In the genomic region with DNA sequence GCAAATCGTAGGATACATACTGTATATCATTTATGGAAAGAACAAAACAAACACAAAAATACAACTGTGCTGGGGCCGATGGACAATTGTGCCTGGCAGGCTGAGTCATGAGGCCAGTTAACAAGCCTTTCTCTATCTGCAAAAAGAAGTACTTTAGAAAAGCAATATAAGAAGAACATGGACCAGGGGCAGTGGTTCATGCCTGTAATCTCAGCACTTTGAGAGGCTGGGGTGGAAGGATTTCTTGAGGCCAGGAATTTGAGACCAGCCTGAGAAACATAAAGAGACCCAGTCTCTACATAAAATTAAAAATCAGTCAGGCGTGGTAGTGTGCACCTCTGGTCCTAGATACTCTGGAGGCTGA, we compare ENCODE assay signal across 8 cellular contexts. TPM values are rescaled to one million over a fixed set of nuclear protein-coding genes. Genes with fewer than 3 reads are reported as not detected.
A peak's percentile ranks its signal among the peaks of the same experiment; 100 is the strongest.
DNase-seq lines count a peak whose midpoint lies in the region; ATAC-seq and TF ChIP-seq lines count a peak whose summit lies in the region.

No MANE protein-coding gene starts in this region.

- no peaks in the 10 kb centered on the region for H3K36me3 ChIP-seq in left lung
- no peaks in the 10 kb centered on the region for H3K36me3 ChIP-seq in thyroid gland

- H3K4me3 ChIP-seq in left lung (no peak overlapping the region), thyroid gland (replicated peaks in 1 of 3) (no peak overlapping the region)

- TF ChIP-seq POLR2A in thyroid gland (IDR thresholded peaks at IDR 0.05), result no peak

- H3K4me3 Mint-ChIP-seq in activated naive CD8-positive, alpha-beta T cell, result peak overlapping the region; percentile 59

- intact Hi-C loops in left lung (cut with DNase I) (no loop called here), thyroid gland (cut with DNase I) (no loop called here)

- H3K27ac Mint-ChIP-seq in activated naive CD8-positive, alpha-beta T cell, result peak overlapping the region; percentile 90

- no peaks in the 10 kb centered on the region for H3K36me3 Mint-ChIP-seq in activated naive CD8-positive, alpha-beta T cell

- H3K27ac ChIP-seq in left lung (peak overlapping the region; percentile 81 to 83), thyroid gland (peak overlapping the region; percentile 86 to 90 (median 88))

- H3K27me3 ChIP-seq in left lung (no peaks in the 10 kb centered on the region), thyroid gland (no peaks in the 10 kb centered on the region)

- 47 to 50% methylated on average over 3 of the region's 3 CpGs for WGBS in thyroid gland, 2 donors

- peaks cover 75% of the 10 kb centered on the region for H3K4me1 Mint-ChIP-seq in activated naive CD8-positive, alpha-beta T cell (ENCODE audit: low read depth)

- ATAC-seq in left lung (peak; percentile 29), HG02885 (IDR thresholded peaks at IDR 0.05; ENCODE audit: poor library complexity, unreplicated experiment) (no peak), HG02588 (IDR thresholded peaks at IDR 0.05; ENCODE audit: unreplicated experiment) (no peak), GM18520 (IDR thresholded peaks at IDR 0.05; ENCODE audit: unreplicated experiment) (no peak)

- H3K4me1 ChIP-seq in left lung (peaks cover 12 to 26% of the 10 kb centered on the region in 2 donors), thyroid gland (peaks cover 39 to 59% of the 10 kb centered on the region in 2 donors)

- DNase-seq in activated effector memory CD4-positive, alpha-beta T cell treated with anti-CD3 and anti-CD28 coated beads, Interleukin-2, amount 50 U/mL, for 16 hours, result peak; percentile 31
- DNase-seq in activated effector memory CD4-positive, alpha-beta T cell treated with Interleukin-2 at 50 U/mL for 16 hours, result no peak
- DNase-seq in left lung (no peak), thyroid gland (peak in 1 of 2 donors; percentile 27)

- H3K27me3 Mint-ChIP-seq in activated naive CD8-positive, alpha-beta T cell, result no peaks in the 10 kb centered on the region

- no peaks in the 10 kb centered on the region for H3K9me3 ChIP-seq in left lung
- no peaks in the 10 kb centered on the region for H3K9me3 ChIP-seq in thyroid gland

- no peaks in the 10 kb centered on the region for H3K9me3 Mint-ChIP-seq in activated naive CD8-positive, alpha-beta T cell (ENCODE audit: low read depth)

- no peak for TF ChIP-seq CTCF in left lung (IDR thresholded peaks at IDR 0.05)
- no peak for TF ChIP-seq CTCF in thyroid gland (IDR thresholded peaks at IDR 0.05)

RNA-seq across cellular contexts. Expression of gene CD27, which starts 13.8 kb away (rescaled TPM):
- total RNA-seq in left lung (1 to 10 TPM; 1.4 to 1.6 TPM), thyroid gland (10 to 100 TPM in 1 of 4 donors, 1 to 10 TPM in 3; 2.7 to 10.8 (median 6.4) TPM)

RNA-seq across cellular contexts. Expression of gene TAPBPL, which starts 20.9 kb away (rescaled TPM):
- total RNA-seq in left lung (10 to 100 TPM; 18.2 to 33.8 TPM), thyroid gland (10 to 100 TPM; 29.3 to 70.1 (median 59.4) TPM)

RNA-seq across cellular contexts. Expression of gene VAMP1, which starts 39.5 kb away (rescaled TPM):
- total RNA-seq in left lung (1 to 10 TPM; 6.3 to 9.4 TPM), thyroid gland (10 to 100 TPM in 3 of 4 donors, 1 to 10 TPM in 1; 7.5 to 25.9 (median 12.8) TPM)

RNA-seq across cellular contexts. Expression of gene LTBR, which starts 47.0 kb away (rescaled TPM):
- total RNA-seq in left lung, result 100 to 1,000 TPM; 149 to 153 TPM
- total RNA-seq in thyroid gland, result 100 to 1,000 TPM; 152 to 215 (median 178) TPM

RNA-seq across cellular contexts. Expression of gene SCNN1A, which starts 55.6 kb away (rescaled TPM):
- total RNA-seq in left lung (100 to 1,000 TPM; 196 to 212 TPM), thyroid gland (100 to 1,000 TPM; 229 to 449 (median 336) TPM)
